Comparison of ENCODE assay signal across 10 cellular contexts in the genomic region with DNA sequence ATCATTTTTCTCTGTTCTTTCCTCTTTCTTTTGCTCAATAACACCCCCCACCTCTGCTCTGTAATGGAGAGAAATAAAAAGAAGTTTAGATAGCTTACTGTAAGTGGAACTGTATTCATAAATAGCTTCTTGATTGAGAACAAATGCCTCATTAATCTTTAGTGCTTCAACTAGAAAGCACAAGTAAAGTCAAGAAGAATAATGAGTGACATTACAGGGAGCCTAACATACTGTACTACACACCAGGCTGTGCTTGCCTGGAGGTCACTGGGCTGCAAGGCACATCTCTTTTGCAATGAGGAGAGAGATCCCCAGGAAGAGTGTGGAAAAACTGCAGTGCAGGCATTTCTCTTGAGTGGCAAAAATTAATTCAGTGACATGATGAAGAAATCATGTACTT.
"Had no signal": no experiment of that assay in that cellular context is flagged by ENCODE, and none has a peak within 500 bp of the region (broad histone marks: within the 10 kb centered on the region; RNA-seq: fewer than 3 reads in every experiment).

No MANE protein-coding gene starts in this region.

- H3K4me1 Mint-ChIP-seq: immature natural killer cell had no signal

- H3K27me3 Mint-ChIP-seq: naive B cell had no signal

- DNase-seq: effector memory CD4-positive, alpha-beta T cell; immature natural killer cell; left ventricle myocardium superior; mesendoderm; naive B cell; psoas muscle; small intestine; stimulated activated CD4-positive, alpha-beta T cell treated with anti-CD3 and anti-CD28 coated beads, Interleukin-12 subunit alpha, Interleukin-12 subunit beta, amount 100 ng/mL, for 4 hours; stimulated activated naive CD4-positive, alpha-beta T cell treated with Interleukin-2 at 50 U/mL for 16 hours; trophoblast cell had no signal

- H3K9me3 Mint-ChIP-seq: immature natural killer cell, naive B cell had no signal

- H3K4me3 Mint-ChIP-seq: immature natural killer cell, naive B cell had no signal
